In the genomic region with DNA sequence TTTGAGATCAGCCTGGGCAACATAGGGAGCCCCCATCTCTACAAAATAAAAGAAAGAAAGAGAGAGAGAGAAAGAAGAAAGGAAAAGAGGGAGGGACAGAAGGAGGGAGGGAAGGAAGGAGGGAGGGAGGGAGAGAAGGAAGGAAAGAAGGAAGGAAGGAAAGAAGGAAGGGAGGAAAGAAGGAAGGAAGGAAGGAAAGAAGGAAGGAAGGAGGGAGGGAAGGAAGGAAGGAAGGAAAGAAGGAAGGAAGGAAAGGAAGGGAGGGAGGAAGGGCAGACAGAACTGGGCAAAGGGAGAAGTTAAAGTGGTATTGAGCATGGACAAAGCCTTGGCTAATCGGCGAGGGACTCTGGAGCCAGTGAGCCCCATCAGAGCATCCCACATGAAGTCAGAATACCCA, we compare ENCODE assay signal across 6 cellular contexts. TPM values are rescaled to one million over a fixed set of nuclear protein-coding genes. Genes with fewer than 3 reads are reported as not detected.
"Had no signal": no experiment of that assay in that cellular context is flagged by ENCODE, and none has a peak within 500 bp of the region (broad histone marks: within the 10 kb centered on the region; RNA-seq: fewer than 3 reads in every experiment).

No MANE protein-coding gene starts in this region.

RNA-seq across cellular contexts. Expression of a gene that starts 15.9 kb away (rescaled TPM):
- total RNA-seq: GM23338, H1, H4, H7, H9, HFFc6 had no signal
- polyA plus RNA-seq: GM23338 had no signal
